In genomic region chr11:33730716-33731115, GRCh38 we compare ENCODE assay signal across 30 cellular contexts. TPM values are rescaled to one million over a fixed set of nuclear protein-coding genes. Genes with fewer than 3 reads are reported as not detected.
DNase-seq lines count a peak whose midpoint lies in the region; ATAC-seq and TF ChIP-seq lines count a peak whose summit lies in the region.
"Had no signal": no experiment of that assay in that cellular context is flagged by ENCODE, and none has a peak within 500 bp of the region (broad histone marks: within the 10 kb centered on the region; RNA-seq: fewer than 3 reads in every experiment).

No MANE protein-coding gene starts in this region.

- H3F3A ChIP-seq in GM23248 (ENCODE audit: insufficient read depth) (peaks cover 65% of the 10 kb centered on the region), PC-3 (ENCODE audit: low read length, unreplicated experiment) (no peaks in the 10 kb centered on the region)

- H3K9me3 ChIP-seq in GM23248 (ENCODE audit: low read depth) (no peaks in the 10 kb centered on the region), PC-3 (ENCODE audit: low read length) (no peaks in the 10 kb centered on the region), psoas muscle (no peaks in the 10 kb centered on the region)
- H3K9me3 ChIP-seq: spleen, thoracic aorta had no signal

- 50 to 51% methylated on average over 7 of the region's 7 CpGs for WGBS in GM23248 (ENCODE audit: low coverage in 1 of 2, low lambda C conversion rate in 2 of 2, missing lambda C conversion rate in 2 of 2), 2 experiments
- WGBS in psoas muscle, 3 donors = 42 to 58% (median 53%) methylated on average over 7 of the region's 7 CpGs

- peak overlapping the region; percentile 47 for H3K4me3 ChIP-seq in GM23248
- H3K4me3 ChIP-seq in PC-3 (ENCODE audit: low read length) = no peak overlapping the region
- peak overlapping the region; percentile 96 for H3K4me3 ChIP-seq in psoas muscle
- no peak overlapping the region for H3K4me3 ChIP-seq in brain microvascular endothelial cell (ENCODE audit: low read depth, low read length)
- H3K4me3 ChIP-seq: PC-9, spleen, thoracic aorta had no signal

- H2AFZ ChIP-seq in GM23248 = no peak overlapping the region
- H2AFZ ChIP-seq in PC-3 (ENCODE audit: low read length) = no peak overlapping the region
- H2AFZ ChIP-seq: PC-9 had no signal

- intact Hi-C loops in PC-3 (cut with micrococcal nuclease) = no loop called here
- intact Hi-C loops in psoas muscle (cut with DNase I) = no loop called here

- peak overlapping the region; percentile 78 for H3K4me2 ChIP-seq in GM23248 (ENCODE audit: unreplicated experiment)
- peak overlapping the region; percentile 29; the same call in 1 of the 2 replicates for H3K4me2 ChIP-seq in PC-3 (ENCODE audit: low read length)

- in situ Hi-C loops in GM23248 (cut with MboI) (no loop called here), brain microvascular endothelial cell (cut with HindIII; ENCODE audit: low pct_ligation_motif_present, low sequenced_read_pairs) (no loop called here)

- CTCF ChIA-PET in PC-3 (lab: Charles Lee) = no interaction called here

- no TSS peak for BruUV-seq in PC-3 (replicated peaks; lab: Mats Ljungman, UMichigan)

- ATAC-seq in PC-3 (no peak), psoas muscle (no peak)
- ATAC-seq: right cardiac atrium had no signal

- H3K36me3 ChIP-seq in GM23248 (ENCODE audit: low read depth) (peaks cover 26% of the 10 kb centered on the region), PC-3 (ENCODE audit: low read depth, low read length) (peaks cover 49% of the 10 kb centered on the region), psoas muscle (ENCODE audit: insufficient read depth in 1 of 2, low read depth in 1 of 2) (peaks cover 5 to 23% of the 10 kb centered on the region in 2 donors), brain microvascular endothelial cell (replicated peaks) (peaks cover 23% of the 10 kb centered on the region)

- H3K4me1 ChIP-seq in GM23248 (ENCODE audit: insufficient read depth) = peaks cover 62% of the 10 kb centered on the region
- H3K4me1 ChIP-seq in PC-3 (ENCODE audit: insufficient read depth, low read length) = peaks cover 28% of the 10 kb centered on the region
- peaks cover 65% of the 10 kb centered on the region for H3K4me1 ChIP-seq in psoas muscle

- H3K27ac ChIP-seq in GM23248 (peak overlapping the region; percentile 25; the same call in 1 of the 2 replicates), PC-3 (ENCODE audit: low read length) (no peak overlapping the region), psoas muscle (peak overlapping the region; percentile 54), brain microvascular endothelial cell (no peak overlapping the region)
- H3K27ac ChIP-seq: PC-9, thoracic aorta had no signal

- H3K27me3 ChIP-seq in GM23248 (replicated peaks; ENCODE audit: insufficient read depth) (no peaks in the 10 kb centered on the region), PC-3 (ENCODE audit: low read length) (no peaks in the 10 kb centered on the region), psoas muscle (ENCODE audit: insufficient read depth in 3 of 3, low read length in 2 of 3) (no peaks in the 10 kb centered on the region), brain microvascular endothelial cell (replicated peaks) (no peaks in the 10 kb centered on the region)
- H3K27me3 ChIP-seq: spleen had no signal

- no peaks in the 10 kb centered on the region for H3K9me2 ChIP-seq in GM23248 (ENCODE audit: insufficient read depth)
- H3K9me2 ChIP-seq in PC-3 (replicated peaks; ENCODE audit: low read length) = no peaks in the 10 kb centered on the region

- H3K9ac ChIP-seq in GM23248 = peak overlapping the region; percentile 22
- H3K9ac ChIP-seq in PC-3 (ENCODE audit: low read length) = no peak overlapping the region

- H4K20me1 ChIP-seq in GM23248 (ENCODE audit: insufficient read depth) (peaks cover 12% of the 10 kb centered on the region), PC-3 (ENCODE audit: low read length) (peaks cover 55% of the 10 kb centered on the region)

- H3K79me2 ChIP-seq in GM23248 (ENCODE audit: insufficient read depth) = peaks cover 100% of the 10 kb centered on the region
- peaks cover 100% of the 10 kb centered on the region for H3K79me2 ChIP-seq in PC-3 (ENCODE audit: low read length)

- DNase-seq in GM23248 (no peak), PC-3 (no peak), erythroblast (lab: John Stamatoyannopoulos, UW) (peak; percentile 40 to 70), psoas muscle (no peak), AG08396 (ENCODE audit: low spot score) (no peak), amniotic stem cell (lab: John Stamatoyannopoulos, UW) (no peak), brain microvascular endothelial cell (no peak)
- DNase-seq: ACHN; activated CD4-positive, alpha-beta T cell treated with anti-CD3 and anti-CD28 coated beads, Interleukin-2, amount 50 U/mL, for 48 hours; activated T-cell treated with anti-CD3 and anti-CD28 coated beads, Interleukin-2, amount 50 U/mL, for 48 hours; central memory CD4-positive, alpha-beta T cell; dermis blood vessel endothelial cell; endodermal cell; GOT3; HFFc6; NCI-H1092 treated with DMSO at 0.1 percent for 48 hours; NCI-H187; NCI-H524 treated with DMSO at 0.1 percent for 48 hours; NK-92 treated with Interleukin-12 subunit alpha and Interleukin-12 subunit beta, amount 100 ng/mL, for 24 hours; posterior cingulate gyrus; right cardiac atrium; Right ventricle myocardium superior; spleen; stimulated activated CD4-positive, alpha-beta T cell treated with anti-CD3 and anti-CD28 coated beads, Interleukin-2, amount 100 ng/mL, for 24 hours; T-helper 2 cell had no signal

- TF ChIP-seq CTCF in PC-3 (conservative IDR thresholded peaks at IDR 0.05; ENCODE audit: low read depth, low read length) = no peak
- no peak for TF ChIP-seq CTCF in psoas muscle (IDR thresholded peaks at IDR 0.05)
- TF ChIP-seq CTCF in brain microvascular endothelial cell (IDR thresholded peaks at IDR 0.05; ENCODE audit: low read depth, low read length, missing control alignments) = no peak

- POLR2A ChIA-PET in PC-3 (lab: Charles Lee; ENCODE audit: unreplicated experiment) = interaction anchor here (0.6 kb wide), 1 partner anchor 38 kb away, joined by 3 read pairs; no protein-coding TSS in a partner anchor

- no peak for TF ChIP-seq POLR2A in erythroblast (IDR thresholded peaks at IDR 0.05; ENCODE audit: low read length)

RNA-seq across cellular contexts. Expression of gene CD59, which starts 5.5 kb away (rescaled TPM):
- total RNA-seq in GM23248 (2014; rRNA removed; shearing (Covaris generic)) = 1,166 and 1,314 TPM in 2 replicates
- polyA plus RNA-seq in GM23248 (2016; fragmentation: Nextera tagmentation; extraction: Ambion mirVana) = 2,015 and 2,061 TPM in 2 replicates
- total RNA-seq in PC-3 (2014; rRNA removed) = 134 and 170 TPM in 2 replicates
- 100 to 1,000 TPM; 548 to 930 (median 580) TPM for total RNA-seq in psoas muscle
- 100 to 1,000 TPM; 423 to 754 (median 450) TPM for polyA plus RNA-seq in psoas muscle

RNA-seq across cellular contexts. Expression of gene C11orf91, which starts 30.1 kb away (rescaled TPM):
- not detected in 2 replicates for total RNA-seq in GM23248 (2014; rRNA removed; shearing (Covaris generic))
- polyA plus RNA-seq in GM23248 (2016; fragmentation: Nextera tagmentation; extraction: Ambion mirVana) (not detected in 2 replicates), psoas muscle (under 1 TPM in 1 of 3 donors, not detected in 2; 0.14 TPM)
- total RNA-seq in PC-3 (2014; rRNA removed) (1.0 TPM in 1 of 2 replicates, not detected in the other), psoas muscle (under 1 TPM in 3 of 4 donors, not detected in 1; 0.49 to 0.87 (median 0.53) TPM)
- total RNA-seq: dermis blood vessel endothelial cell, myocyte, PC-9, Right ventricle myocardium superior, thoracic aorta had no signal
- polyA plus RNA-seq: BJ, IgD-negative memory B cell, right cardiac atrium, spleen had no signal

RNA-seq across cellular contexts. Expression of gene FBXO3, which starts 43.6 kb away (rescaled TPM):
- total RNA-seq in GM23248 (2014; rRNA removed; shearing (Covaris generic)) = 44.6 and 72.2 TPM in 2 replicates
- 37.8 and 38.7 TPM in 2 replicates for polyA plus RNA-seq in GM23248 (2016; fragmentation: Nextera tagmentation; extraction: Ambion mirVana)
- total RNA-seq in PC-3 (2014; rRNA removed) = 20.2 and 22.5 TPM in 2 replicates
- 10 to 100 TPM; 35.7 to 52.6 (median 40.9) TPM for total RNA-seq in psoas muscle
- polyA plus RNA-seq in psoas muscle = 10 to 100 TPM; 13.4 to 37.6 (median 22.1) TPM

Comparison
In these comparisons a context has a peak if more than half of its experiments do, and no peak if none do; other contexts are left out.
1. DNase-seq: peak in erythroblast (2 of 2); none in GM23248 (single experiment), PC-3 (single experiment), psoas muscle (0 of 2), AG08396 (single experiment), amniotic stem cell (single experiment) and brain microvascular endothelial cell (single experiment).
2. H3K27ac ChIP-seq: peak in GM23248 (single experiment) and psoas muscle (single experiment); none in PC-3 (single experiment) and brain microvascular endothelial cell (single experiment).
3. H3K4me3 ChIP-seq: peak in GM23248 (single experiment) and psoas muscle (single experiment); none in PC-3 (single experiment) and brain microvascular endothelial cell (single experiment).